ENCODE assay signal across 2 cellular contexts in the genomic region with DNA sequence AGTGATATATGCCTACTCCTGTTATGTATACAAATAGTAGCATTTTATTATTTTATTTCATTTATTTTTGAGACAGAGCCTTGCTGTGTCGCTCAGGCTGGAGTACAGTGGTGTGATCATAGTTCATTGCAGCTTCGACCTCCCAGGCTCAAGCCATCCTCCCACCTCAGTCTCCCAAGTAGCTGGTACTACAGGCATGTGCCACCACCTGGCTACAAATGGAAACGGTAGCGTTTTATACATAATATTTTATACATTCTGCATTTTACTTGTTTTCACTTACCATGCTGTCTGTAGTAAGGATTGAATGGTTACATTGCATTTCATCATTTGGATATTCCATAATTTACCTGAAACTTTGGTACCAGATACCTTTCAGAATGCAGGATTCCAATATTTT.
TF ChIP-seq lines count a peak whose summit lies in the region.

No MANE protein-coding gene starts in this region.

TF ChIP-seq in A549, 52 proteins besides CTCF, POLR2A, EP300 and RAD21:
- TF ChIP-seq, protein P1, sequence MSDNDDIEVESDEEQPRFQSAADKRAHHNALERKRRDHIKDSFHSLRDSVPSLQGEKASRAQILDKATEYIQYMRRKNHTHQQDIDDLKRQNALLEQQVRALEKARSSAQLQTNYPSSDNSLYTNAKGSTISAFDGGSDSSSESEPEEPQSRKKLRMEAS (IDR thresholded peaks at IDR 0.05), result 0 out of 2 replicates have a peak, but pooled peaks have one; percentile 17
- TF ChIP-seq SMC3 (IDR thresholded peaks at IDR 0.05) (0 out of 3 replicates have a peak, but pooled peaks have one; percentile 17), HOXB5 (CRISPR knock-in tag; IDR thresholded peaks at IDR 0.05) (no peak)

TF ChIP-seq in IMR-90, 13 proteins besides CTCF, POLR2A, EP300 and RAD21:
- no peak for TF ChIP-seq SMC3 (IDR thresholded peaks at IDR 0.05; ENCODE audit: low read depth, low read length)
- TF ChIP-seq MXI1 (IDR thresholded peaks at IDR 0.05; ENCODE audit: borderline replicate concordance, low read depth, low read length), result no peak
- TF ChIP-seq CEBPB (IDR thresholded peaks at IDR 0.05; ENCODE audit: low read depth, low read length), result no peak
- TF ChIP-seq, protein P2, sequence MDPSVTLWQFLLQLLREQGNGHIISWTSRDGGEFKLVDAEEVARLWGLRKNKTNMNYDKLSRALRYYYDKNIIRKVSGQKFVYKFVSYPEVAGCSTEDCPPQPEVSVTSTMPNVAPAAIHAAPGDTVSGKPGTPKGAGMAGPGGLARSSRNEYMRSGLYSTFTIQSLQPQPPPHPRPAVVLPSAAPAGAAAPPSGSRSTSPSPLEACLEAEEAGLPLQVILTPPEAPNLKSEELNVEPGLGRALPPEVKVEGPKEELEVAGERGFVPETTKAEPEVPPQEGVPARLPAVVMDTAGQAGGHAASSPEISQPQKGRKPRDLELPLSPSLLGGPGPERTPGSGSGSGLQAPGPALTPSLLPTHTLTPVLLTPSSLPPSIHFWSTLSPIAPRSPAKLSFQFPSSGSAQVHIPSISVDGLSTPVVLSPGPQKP (IDR thresholded peaks at IDR 0.05; ENCODE audit: borderline replicate concordance, low read depth, low read length), result no peak
- no peak for TF ChIP-seq CHD1 (IDR thresholded peaks at IDR 0.05; ENCODE audit: low read depth, low read length)
- no peak for TF ChIP-seq BHLHE40 (IDR thresholded peaks at IDR 0.05; ENCODE audit: low read depth, low read length)
- TF ChIP-seq MAFK (IDR thresholded peaks at IDR 0.05; ENCODE audit: low read depth, low read length), result no peak
- no peak for TF ChIP-seq RFX5 (IDR thresholded peaks at IDR 0.05; ENCODE audit: low read depth, low read length)
- no peak for TF ChIP-seq MAZ (IDR thresholded peaks at IDR 0.05; ENCODE audit: borderline replicate concordance, low read depth, low read length)
- TF ChIP-seq FOS (IDR thresholded peaks at IDR 0.05; ENCODE audit: low read depth, low read length), result no peak
- TF ChIP-seq, protein P3, sequence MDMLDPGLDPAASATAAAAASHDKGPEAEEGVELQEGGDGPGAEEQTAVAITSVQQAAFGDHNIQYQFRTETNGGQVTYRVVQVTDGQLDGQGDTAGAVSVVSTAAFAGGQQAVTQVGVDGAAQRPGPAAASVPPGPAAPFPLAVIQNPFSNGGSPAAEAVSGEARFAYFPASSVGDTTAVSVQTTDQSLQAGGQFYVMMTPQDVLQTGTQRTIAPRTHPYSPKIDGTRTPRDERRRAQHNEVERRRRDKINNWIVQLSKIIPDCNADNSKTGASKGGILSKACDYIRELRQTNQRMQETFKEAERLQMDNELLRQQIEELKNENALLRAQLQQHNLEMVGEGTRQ (IDR thresholded peaks at IDR 0.05; ENCODE audit: low read depth, low read length), result no peak
- TF ChIP-seq NFE2L2 (IDR thresholded peaks at IDR 0.05; ENCODE audit: low read depth, low read length), result no peak
- no peak for TF ChIP-seq RCOR1 (IDR thresholded peaks at IDR 0.05; ENCODE audit: insufficient replicate concordance, low read length)
TF ChIP-seq in IMR-90: peak in this region for 0.
